ENCODE assay signal across 7 cellular contexts in genomic region chr4:114807759-114808404, GRCh38.
A peak's percentile ranks its signal among the peaks of the same experiment; 100 is the strongest.
DNase-seq lines count a peak whose midpoint lies in the region; ATAC-seq and TF ChIP-seq lines count a peak whose summit lies in the region.

No MANE protein-coding gene starts in this region.

- H3K4me2 ChIP-seq in SU-DHL-6 (ENCODE audit: low read depth, low read length, poor library complexity, severe bottlenecking): no peak overlapping the region

- H3F3A ChIP-seq in SU-DHL-6 (ENCODE audit: insufficient read depth): no peaks in the 10 kb centered on the region

- no peak overlapping the region for H3K4me3 ChIP-seq in SU-DHL-6 (ENCODE audit: insufficient read depth, low read length, poor library complexity, severe bottlenecking)

- TF ChIP-seq CTCF in SU-DHL-6 (IDR thresholded peaks at IDR 0.05; ENCODE audit: insufficient read depth, low read length, poor library complexity, severe bottlenecking) (peak; percentile 65), omental fat pad (IDR thresholded peaks at IDR 0.05) (no peak)

- no peaks in the 10 kb centered on the region for H3K9me2 ChIP-seq in SU-DHL-6 (replicated peaks; ENCODE audit: insufficient read depth, low read length)

- H3K4me3 Mint-ChIP-seq in natural killer cell treated with Interleukin-12 subunit alpha and Interleukin-12 subunit beta and Interleukin-15 and Interleukin-18, amount 100 ng/mL, for 72 hours: no peak overlapping the region

- ATAC-seq in GM19463 (IDR thresholded peaks at IDR 0.05; ENCODE audit: unreplicated experiment) (peak; percentile 99), HG03378 (IDR thresholded peaks at IDR 0.05; ENCODE audit: unreplicated experiment) (peak; percentile 99), omental fat pad (ENCODE audit: low FRiP score) (no peak)
- peak; percentile 58 to 61 for ATAC-seq in natural killer cell treated with Interleukin-12 subunit alpha and Interleukin-12 subunit beta and Interleukin-15 and Interleukin-18, amount 100 ng/mL, for 72 hours

- no peak overlapping the region for H3K27ac ChIP-seq in SU-DHL-6 (ENCODE audit: low read depth, low read length)

- no peaks in the 10 kb centered on the region for H3K9me3 ChIP-seq in SU-DHL-6 (ENCODE audit: insufficient read depth, low read length)

- no peak overlapping the region for H2AFZ ChIP-seq in SU-DHL-6 (ENCODE audit: low read depth, low read length, severe bottlenecking)

- H3K4me1 Mint-ChIP-seq in natural killer cell treated with Interleukin-12 subunit alpha and Interleukin-12 subunit beta and Interleukin-15 and Interleukin-18, amount 100 ng/mL, for 72 hours (ENCODE audit: low read depth in 2 of 2): peaks cover 5 to 6% of the 10 kb centered on the region in 2 donors

- DNase-seq in GF-D8 (lab: John Stamatoyannopoulos, UW) (peak; percentile 1), omental fat pad (ENCODE audit: low spot score) (no peak)
- DNase-seq in effector CD4-positive, alpha-beta T cell: peak; percentile 3
- DNase-seq in natural killer cell treated with Interleukin-12 subunit alpha and Interleukin-12 subunit beta and Interleukin-15 and Interleukin-18, amount 100 ng/mL, for 72 hours (ENCODE audit: low spot score): peak; percentile 63

- no peaks in the 10 kb centered on the region for H3K79me2 ChIP-seq in SU-DHL-6 (ENCODE audit: insufficient read depth, low read length)

- H3K36me3 Mint-ChIP-seq in natural killer cell treated with Interleukin-12 subunit alpha and Interleukin-12 subunit beta and Interleukin-15 and Interleukin-18, amount 100 ng/mL, for 72 hours: no peaks in the 10 kb centered on the region

- peaks cover 0 to 5% of the 10 kb centered on the region in 2 donors for H3K27me3 Mint-ChIP-seq in natural killer cell treated with Interleukin-12 subunit alpha and Interleukin-12 subunit beta and Interleukin-15 and Interleukin-18, amount 100 ng/mL, for 72 hours

- H3K9ac ChIP-seq in SU-DHL-6 (ENCODE audit: low read length): no peak overlapping the region

- no peaks in the 10 kb centered on the region for H4K20me1 ChIP-seq in SU-DHL-6 (ENCODE audit: low read depth, low read length)

- no peak overlapping the region for H3K27ac Mint-ChIP-seq in natural killer cell treated with Interleukin-12 subunit alpha and Interleukin-12 subunit beta and Interleukin-15 and Interleukin-18, amount 100 ng/mL, for 72 hours

- no peaks in the 10 kb centered on the region for H3K27me3 ChIP-seq in SU-DHL-6 (ENCODE audit: low read length)

- H3K36me3 ChIP-seq in SU-DHL-6 (ENCODE audit: low read length): no peaks in the 10 kb centered on the region

- no peaks in the 10 kb centered on the region for H3K9me3 Mint-ChIP-seq in natural killer cell treated with Interleukin-12 subunit alpha and Interleukin-12 subunit beta and Interleukin-15 and Interleukin-18, amount 100 ng/mL, for 72 hours
